13 cellular contexts compared by ENCODE assay signal in the genomic region with DNA sequence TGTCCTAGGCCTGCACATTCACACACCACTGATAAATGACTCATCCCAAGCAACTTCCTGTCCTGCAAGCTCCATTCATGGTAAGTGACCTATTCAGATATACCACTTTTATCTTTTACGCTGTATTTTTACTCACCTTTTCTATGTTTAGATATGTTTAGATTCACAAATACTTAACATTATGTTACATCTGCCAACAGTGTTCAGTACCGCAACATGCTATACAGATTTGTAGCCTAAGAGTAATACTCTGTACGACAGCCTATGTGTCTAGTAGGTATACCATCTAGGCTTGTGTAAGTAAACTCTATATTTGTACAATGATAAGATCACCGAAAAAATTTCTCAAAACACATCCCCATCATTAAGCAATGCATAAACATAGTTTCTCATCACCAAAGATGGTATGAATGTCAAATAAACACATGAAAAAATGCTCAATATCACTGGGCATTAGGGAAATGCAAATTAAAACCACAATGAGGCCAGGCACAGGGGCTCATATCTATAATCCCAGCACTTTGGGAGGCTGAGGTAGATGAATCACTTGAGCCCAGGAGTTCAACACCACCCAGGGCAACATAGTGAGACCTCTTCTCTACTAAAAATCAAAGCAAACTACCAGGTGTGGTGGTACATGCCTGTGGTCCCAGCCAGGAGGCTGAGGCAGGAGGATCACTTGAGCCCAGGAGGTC. TPM values are rescaled to one million over a fixed set of nuclear protein-coding genes. Genes with fewer than 3 reads are reported as not detected.
DNase-seq lines count a peak whose midpoint lies in the region; ATAC-seq, FAIRE-seq and TF ChIP-seq lines count a peak whose summit lies in the region.
"Had no signal": no experiment of that assay in that cellular context is flagged by ENCODE, and none has a peak within 500 bp of the region (broad histone marks: within the 10 kb centered on the region; RNA-seq: fewer than 3 reads in every experiment).

No MANE protein-coding gene starts in this region.

- in situ Hi-C loops in HepG2 (cut with HindIII; ENCODE audit: extremely low pct_ligation_motif_present, low pct_unique_long_range_greater_than_20kb), result no loop called here

- no peak for TF ChIP-seq RAD21 in HepG2 (CRISPR knock-in tag; IDR thresholded peaks at IDR 0.05)

- H3K4me3 Mint-ChIP-seq in astrocyte (ENCODE audit: unreplicated experiment), result peak overlapping the region; percentile 9

- CTCF ChIA-PET in HepG2 (lab: Yijun Ruan, JAX; ENCODE audit: low intra/inter-chr PET ratio, low total read pairs), result no interaction called here

- no peak overlapping the region for H3K4me3 ChIP-seq in astrocyte (ENCODE audit: insufficient read depth, low read depth, low read length)
- H3K4me3 ChIP-seq in HepG2 (replicated peaks in 1 of 3; ENCODE audit: insufficient read depth in 1 of 3, low read depth in 2 of 3, low read length in 3 of 3), result no peak overlapping the region
- no peak overlapping the region for H3K4me3 ChIP-seq in stomach
- H3K4me3 ChIP-seq: heart right ventricle had no signal

- BruUV-seq in HepG2 (replicated peaks; lab: Mats Ljungman, UMichigan), result no TSS peak

- H2AFZ ChIP-seq in astrocyte (ENCODE audit: low read depth, low read length) (no peak overlapping the region), HepG2 (ENCODE audit: low read length) (no peak overlapping the region)

- POLR2A ChIA-PET in HepG2 (lab: Yijun Ruan, JAX), result interaction anchor here (0.6 kb wide), 1 partner anchor 508 kb away, joined by 3 read pairs; no protein-coding TSS in a partner anchor

- H3K9me3 ChIP-seq in astrocyte (ENCODE audit: insufficient read depth, low read depth, low read length), result no peaks in the 10 kb centered on the region
- no peaks in the 10 kb centered on the region for H3K9me3 ChIP-seq in HepG2 (ENCODE audit: low read length)
- H3K9me3 ChIP-seq in stomach, result no peaks in the 10 kb centered on the region
- H3K9me3 ChIP-seq: heart right ventricle had no signal

- FAIRE-seq in astrocyte (lab: Jason Lieb, UNC), result peak; percentile 49
- peak; percentile 72 for FAIRE-seq in HepG2 (lab: Jason Lieb, UNC)

- intact Hi-C loops in HepG2 (cut with micrococcal nuclease; ENCODE audit: unreplicated experiment) (no loop called here), stomach (cut with DNase I; ENCODE audit: low total_unique reads) (no loop called here)

- H3K4me1 ChIP-seq in astrocyte (ENCODE audit: insufficient read depth, low read length) (peaks cover 15% of the 10 kb centered on the region), HepG2 (ENCODE audit: insufficient read depth, low read length) (peaks cover 31% of the 10 kb centered on the region), stomach (peaks cover 0 to 59% (median 36%) of the 10 kb centered on the region in 4 donors)

- peaks cover 12% of the 10 kb centered on the region for H3K36me3 Mint-ChIP-seq in astrocyte (ENCODE audit: low read depth, unreplicated experiment)

- H3K36me3 ChIP-seq in astrocyte (ENCODE audit: insufficient read depth, low read length), result no peaks in the 10 kb centered on the region
- H3K36me3 ChIP-seq in HepG2 (replicated peaks in 1 of 2; ENCODE audit: control insufficient read depth in 1 of 2, insufficient read depth in 2 of 2, low read length in 2 of 2), result peaks cover 1 to 3% of the 10 kb centered on the region in 2 experiments; a peak in 1 of 5 replicates
- H3K36me3 ChIP-seq in stomach, result peaks cover 0 to 4% (median 0%) of the 10 kb centered on the region in 4 donors

- peak overlapping the region; percentile 60 for H3K27ac ChIP-seq in astrocyte (ENCODE audit: low read depth, low read length)
- peak overlapping the region; percentile 63 for H3K27ac ChIP-seq in HepG2 (ENCODE audit: extremely low read length, insufficient read depth, low read length)
- no peak overlapping the region for H3K27ac ChIP-seq in stomach
- H3K27ac ChIP-seq: heart right ventricle, KMS-11 had no signal

- no peak for TF ChIP-seq CTCF in astrocyte (IDR thresholded peaks at IDR 0.05; ENCODE audit: insufficient read depth, low read depth, low read length)
- no peak for TF ChIP-seq CTCF in HepG2 (CRISPR knock-in tag; IDR thresholded peaks at IDR 0.05)
- TF ChIP-seq CTCF in stomach (IDR thresholded peaks at IDR 0.05), result no peak

- H3K4me2 ChIP-seq in astrocyte (ENCODE audit: low read length) (peak overlapping the region; percentile 28), HepG2 (ENCODE audit: low read depth, low read length) (peak overlapping the region; percentile 47)
- H3K4me2 ChIP-seq: KMS-11 had no signal

- H3K4me1 Mint-ChIP-seq in astrocyte (ENCODE audit: low read depth, unreplicated experiment), result peaks cover 11% of the 10 kb centered on the region

- peak in 1 of 2 experiments; percentile 11; a peak in 1 of 4 replicates for TF ChIP-seq EP300 in HepG2 (IDR thresholded peaks at IDR 0.05; ENCODE audit: low read depth in 2 of 2, low read length in 2 of 2)
- TF ChIP-seq EP300 in HepG2 (CRISPR knock-in tag; IDR thresholded peaks at IDR 0.05; ENCODE audit: borderline replicate concordance), result peak; percentile 20; the same call in 1 of the 2 replicates
- TF ChIP-seq EP300 in stomach (IDR thresholded peaks at IDR 0.05), result no peak

- no peak overlapping the region for H3K9ac ChIP-seq in astrocyte (ENCODE audit: low read length)
- peak overlapping the region; percentile 12; the same call in 1 of the 2 replicates for H3K9ac ChIP-seq in HepG2 (ENCODE audit: insufficient read depth, low read depth, low read length)
- H3K9ac ChIP-seq: KMS-11 had no signal

- H3K27me3 ChIP-seq in astrocyte (ENCODE audit: insufficient read depth, low read length) (no peaks in the 10 kb centered on the region), HepG2 (ENCODE audit: control insufficient read depth in 1 of 2, insufficient read depth in 2 of 2, low read length in 2 of 2) (no peaks in the 10 kb centered on the region), stomach (no peaks in the 10 kb centered on the region)
- H3K27me3 ChIP-seq: heart right ventricle had no signal

- H3K27ac Mint-ChIP-seq in astrocyte (ENCODE audit: unreplicated experiment), result peak overlapping the region; percentile 41

- no peak for TF ChIP-seq POLR2A in HepG2 (IDR thresholded peaks at IDR 0.05; ENCODE audit: insufficient read depth in 1 of 2, low read depth in 2 of 2, low read length in 2 of 2)
- no peak for TF ChIP-seq POLR2A in stomach (IDR thresholded peaks at IDR 0.05)

- ATAC-seq in HepG2 (peak; percentile 88), HG02588 (IDR thresholded peaks at IDR 0.05; ENCODE audit: unreplicated experiment) (no peak), HG03565 (IDR thresholded peaks at IDR 0.05; ENCODE audit: unreplicated experiment) (no peak), HG03045 (IDR thresholded peaks at IDR 0.05; ENCODE audit: unreplicated experiment) (no peak)

- peaks cover 78% of the 10 kb centered on the region for H4K20me1 ChIP-seq in astrocyte (ENCODE audit: insufficient read depth, low read length)
- peaks cover 10% of the 10 kb centered on the region; the same call in 1 of the 2 replicates for H4K20me1 ChIP-seq in HepG2 (ENCODE audit: insufficient read depth, low read length)

- H3K9me3 Mint-ChIP-seq in astrocyte (ENCODE audit: unreplicated experiment), result no peaks in the 10 kb centered on the region

- no peaks in the 10 kb centered on the region for H3K27me3 Mint-ChIP-seq in astrocyte (ENCODE audit: low read depth, unreplicated experiment)

- H3K79me2 ChIP-seq in astrocyte (ENCODE audit: insufficient read depth, low read length), result peaks cover 90% of the 10 kb centered on the region
- H3K79me2 ChIP-seq in HepG2 (ENCODE audit: insufficient read depth, low read length), result peaks cover 81% of the 10 kb centered on the region

- WGBS in HepG2 (ENCODE audit: low lambda C conversion rate), result 34% methylated on average over 4 of the region's 4 CpGs
- 62 to 71% (median 66%) methylated on average over 4 of the region's 4 CpGs for WGBS in stomach, 5 donors

- peak; percentile 59 for DNase-seq in COLO829 (ENCODE audit: low spot score)
- peak; percentile 87 for DNase-seq in HT1080 (ENCODE audit: low read depth)
- DNase-seq in astrocyte (ENCODE audit: low read depth), result peak; percentile 88
- DNase-seq in HepG2 (ENCODE audit: low spot score), result peak; percentile 89
- DNase-seq in stomach, result no peak
- DNase-seq: activated gamma-delta T cell treated with Interleukin-2 at 50 U/mL for 16 hours, GF-D8, heart right ventricle, RPMI8226 had no signal

RNA-seq across cellular contexts. Expression of a gene that starts 20.7 kb away (rescaled TPM):
- 12.3 and 18.9 TPM in 2 replicates for total RNA-seq in HT1080 (2014; rRNA removed; shearing (Covaris generic))
- polyA plus RNA-seq in HT1080 (2015; cell fraction: cytosol; rRNA removed), result 43.2 and 49.4 TPM in 2 replicates
- 137 and 146 TPM in 2 replicates for polyA plus RNA-seq in HT1080 (2015; cell fraction: nucleus; rRNA removed)
- total RNA-seq in astrocyte (58.0 and 63.0 TPM in 2 replicates), HepG2 (2016; rRNA removed; fragmentation: Illumina TruSeq; extraction: Trizol) (15.7 and 18.1 TPM in 2 replicates), stomach (100 to 1,000 TPM in 2 of 5 donors, 10 to 100 TPM in 3; 55.9 to 131 (median 71.7) TPM)
- total RNA-seq in HepG2 (2016; cell fraction: cytosol; rRNA removed; fragmentation: Illumina TruSeq; extraction: Trizol; ENCODE audit: low read depth), result 52.9 and 59.4 TPM in 2 replicates
- 14.3 and 18.9 TPM in 2 replicates for total RNA-seq in HepG2 (2016; cell fraction: insoluble cytoplasmic fraction; rRNA removed; fragmentation: Illumina TruSeq; extraction: Trizol)
- total RNA-seq in HepG2 (2016; cell fraction: membrane; rRNA removed; fragmentation: Illumina TruSeq; extraction: Trizol), result 31.8 and 40.2 TPM in 2 replicates
- total RNA-seq in HepG2 (2016; cell fraction: nucleus; rRNA removed; fragmentation: Illumina TruSeq; extraction: Trizol), result 36.9 and 41.3 TPM in 2 replicates
- polyA plus RNA-seq in HepG2 (2011; rRNA removed) (27.1 and 28.9 TPM in 2 replicates), stomach (10 to 100 TPM; 11.1 to 17.4 (median 16.1) TPM)
- 13.7 and 15.2 TPM in 2 replicates for polyA plus RNA-seq in HepG2 (2011; cell fraction: cytosol; rRNA removed)
- polyA plus RNA-seq in HepG2 (2011; cell fraction: nucleus; rRNA removed), result 83.1 and 89.3 TPM in 2 replicates
- polyA plus RNA-seq in HepG2 (2012), result 26.4 and 34.5 TPM in 2 replicates
- 2.8 and 2.9 TPM in 2 replicates for polyA plus RNA-seq in HepG2 (2016; cell fraction: cytosol; fragmentation: Illumina TruSeq; extraction: Trizol; ENCODE audit: low read depth)
- polyA plus RNA-seq in HepG2 (2016; cell fraction: insoluble cytoplasmic fraction; fragmentation: Illumina TruSeq; extraction: Trizol; ENCODE audit: low read depth), result 22.6 and 32.0 TPM in 2 replicates
- 7.3 TPM in 2 replicates for polyA plus RNA-seq in HepG2 (2016; cell fraction: membrane; fragmentation: Illumina TruSeq; extraction: Trizol; ENCODE audit: low read depth)
- 60.3 and 69.0 TPM in 2 replicates for polyA plus RNA-seq in HepG2 (2016; cell fraction: nucleus; fragmentation: Illumina TruSeq; extraction: Trizol; ENCODE audit: insufficient read depth, low read depth)
- 63.2 and 98.9 TPM in 2 replicates for polyA minus RNA-seq in HepG2 (2011; rRNA and poly(A)+ RNA removed; ENCODE audit: low replicate concordance)
- polyA minus RNA-seq in HepG2 (2011; cell fraction: cytosol; rRNA and poly(A)+ RNA removed), result 24.4 and 27.3 TPM in 2 replicates
- 101 and 113 TPM in 2 replicates for polyA minus RNA-seq in HepG2 (2011; cell fraction: nucleus; rRNA and poly(A)+ RNA removed)

Comparison
In these comparisons a context has a peak if more than half of its experiments do, and no peak if none do; other contexts are left out.
1. H3K27ac ChIP-seq: peak in astrocyte (single experiment) and HepG2 (single experiment); none in stomach (0 of 5).